Comparison of ENCODE assay signal across 16 cellular contexts in the genomic region with DNA sequence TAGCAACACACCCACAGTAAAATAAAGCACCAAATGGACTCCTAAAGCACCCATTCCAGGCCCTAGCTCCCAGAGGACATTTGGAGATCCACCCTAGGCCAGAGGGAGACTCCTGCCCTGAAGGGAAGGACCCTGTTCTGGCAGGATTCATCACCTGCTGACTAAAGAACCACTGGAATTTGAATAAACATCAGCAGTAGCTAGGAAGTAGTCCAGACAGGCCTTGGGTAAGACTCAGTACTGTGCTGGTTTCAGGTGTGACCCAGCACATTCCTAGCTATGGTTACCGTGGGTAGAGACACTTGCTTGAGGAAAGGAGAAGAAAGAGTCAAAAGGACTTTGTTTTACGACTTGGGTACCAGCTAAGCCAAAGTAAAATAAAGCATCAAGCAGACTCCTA.
"Had no signal": no experiment of that assay in that cellular context is flagged by ENCODE, and none has a peak within 500 bp of the region (broad histone marks: within the 10 kb centered on the region; RNA-seq: fewer than 3 reads in every experiment).

No MANE protein-coding gene starts in this region.

- DNase-seq: cortex of kidney; dorsolateral prefrontal cortex; effector CD8-positive, alpha-beta T cell; glutamatergic neuron; immature natural killer cell; mucosa of descending colon; naive thymus-derived CD8-positive, alpha-beta T cell; posterior cingulate gyrus; sigmoid colon; stimulated activated CD4-positive, alpha-beta T cell treated with anti-CD3 and anti-CD28 coated beads, Interleukin-12 subunit alpha, Interleukin-12 subunit beta, amount 100 ng/mL, for 4 hours; stimulated activated naive CD4-positive, alpha-beta T cell treated with Interleukin-2 at 50 U/mL for 16 hours had no signal

- H3K27me3 ChIP-seq: dorsolateral prefrontal cortex, esophagus muscularis mucosa, gastroesophageal sphincter, right atrium auricular region, sigmoid colon had no signal

- H3K27ac ChIP-seq: dorsolateral prefrontal cortex, esophagus muscularis mucosa, gastroesophageal sphincter, right atrium auricular region, sigmoid colon, skin epidermis had no signal

- H3K36me3 ChIP-seq: esophagus muscularis mucosa, gastroesophageal sphincter, right atrium auricular region, sigmoid colon had no signal

- H3K9me3 ChIP-seq: esophagus muscularis mucosa, gastroesophageal sphincter, mucosa of descending colon, right atrium auricular region, sigmoid colon had no signal

- H3K4me1 ChIP-seq: esophagus muscularis mucosa, gastroesophageal sphincter, right atrium auricular region, sigmoid colon had no signal

- H3K4me3 ChIP-seq: dorsolateral prefrontal cortex, esophagus muscularis mucosa, gastroesophageal sphincter, mucosa of descending colon, right atrium auricular region, sigmoid colon, skin epidermis had no signal

- FAIRE-seq: urothelium cell line had no signal

- ATAC-seq: gastroesophageal sphincter; mucosa of descending colon; naive thymus-derived CD8-positive, alpha-beta T cell had no signal
